Comparison of ENCODE assay signal across 1 cellular context in genomic region chr14:23727566-23728335, GRCh38.
A peak's percentile ranks its signal among the peaks of the same experiment; 100 is the strongest.
TF ChIP-seq lines count a peak whose summit lies in the region.

No MANE protein-coding gene starts in this region.

TF ChIP-seq in HepG2, 621 proteins besides CTCF, POLR2A, EP300 and RAD21 (continued from another document):
- TF ChIP-seq ZNF639 (CRISPR knock-in tag; conservative IDR thresholded peaks at IDR 0.05) (no peak), LBX2 (CRISPR knock-in tag; IDR thresholded peaks at IDR 0.05; ENCODE audit: borderline replicate concordance) (no peak), SP4 (CRISPR knock-in tag; IDR thresholded peaks at IDR 0.05) (no peak), ZNF274 (CRISPR knock-in tag; IDR thresholded peaks at IDR 0.05) (no peak), HDAC2 (CRISPR knock-in tag; IDR thresholded peaks at IDR 0.05) (no peak), GZF1 (CRISPR knock-in tag; IDR thresholded peaks at IDR 0.05) (no peak), ZFP37 (CRISPR knock-in tag; IDR thresholded peaks at IDR 0.05; ENCODE audit: borderline replicate concordance) (no peak), KDM4B (CRISPR knock-in tag; IDR thresholded peaks at IDR 0.05) (no peak), IRX3 (CRISPR knock-in tag; IDR thresholded peaks at IDR 0.05; ENCODE audit: borderline replicate concordance, low read depth) (no peak), BORCS8-MEF2B (CRISPR knock-in tag; IDR thresholded peaks at IDR 0.05) (no peak), GATAD2A (CRISPR knock-in tag; IDR thresholded peaks at IDR 0.05) (peak; percentile 42; the same call in 1 of the 2 replicates), RARA (CRISPR knock-in tag; IDR thresholded peaks at IDR 0.05) (peak; percentile 24; the same call in 1 of the 2 replicates), DMAP1 (CRISPR knock-in tag; IDR thresholded peaks at IDR 0.05) (no peak), PRDM10 (CRISPR knock-in tag; IDR thresholded peaks at IDR 0.05; ENCODE audit: low read depth) (no peak; the same call in 1 of the 2 replicates), NCOA1 (CRISPR knock-in tag; IDR thresholded peaks at IDR 0.05) (no peak), SAP130 (CRISPR knock-in tag; IDR thresholded peaks at IDR 0.05; ENCODE audit: low read depth) (no peak), ZNF20 (CRISPR knock-in tag; IDR thresholded peaks at IDR 0.05) (no peak), MIXL1 (CRISPR knock-in tag; IDR thresholded peaks at IDR 0.05) (0 out of 2 replicates have a peak, but pooled peaks have one; percentile 37), ZNF17 (CRISPR knock-in tag; IDR thresholded peaks at IDR 0.05) (no peak), TOPORS (CRISPR knock-in tag; IDR thresholded peaks at IDR 0.05) (no peak), U2AF1 (optimal IDR thresholded peaks at IDR 0.05; ENCODE audit: low read depth, low read length) (no peak), STAT6 (CRISPR knock-in tag; IDR thresholded peaks at IDR 0.05; ENCODE audit: borderline replicate concordance) (no peak), ZNF567 (CRISPR knock-in tag; IDR thresholded peaks at IDR 0.05; ENCODE audit: borderline replicate concordance) (no peak), ZNF362 (CRISPR knock-in tag; IDR thresholded peaks at IDR 0.05; ENCODE audit: borderline replicate concordance) (no peak), ZNF160 (CRISPR knock-in tag; IDR thresholded peaks at IDR 0.05) (no peak), ZNF614 (CRISPR knock-in tag; IDR thresholded peaks at IDR 0.05; ENCODE audit: borderline replicate concordance) (peak; percentile 60; the same call in 1 of the 2 replicates), BCL3 (CRISPR knock-in tag; IDR thresholded peaks at IDR 0.05) (peak; percentile 15; the same call in 1 of the 2 replicates), EHMT2 (IDR thresholded peaks at IDR 0.05; ENCODE audit: borderline replicate concordance, low read depth, low read length) (no peak), ZNF891 (CRISPR knock-in tag; IDR thresholded peaks at IDR 0.05) (no peak), ZNF616 (CRISPR knock-in tag; IDR thresholded peaks at IDR 0.05; ENCODE audit: low read depth) (no peak), ZNF749 (CRISPR knock-in tag; IDR thresholded peaks at IDR 0.05; ENCODE audit: borderline replicate concordance) (no peak), ZNF841 (CRISPR knock-in tag; IDR thresholded peaks at IDR 0.05; ENCODE audit: borderline replicate concordance) (no peak), ZNF180 (CRISPR knock-in tag; IDR thresholded peaks at IDR 0.05; ENCODE audit: borderline replicate concordance, low read depth) (no peak), ARNT (IDR thresholded peaks at IDR 0.05) (no peak), KDM1A (CRISPR knock-in tag; IDR thresholded peaks at IDR 0.05) (no peak), ERF (CRISPR knock-in tag; IDR thresholded peaks at IDR 0.05) (peak; percentile 49; the same call in 1 of the 2 replicates), ONECUT2 (CRISPR knock-in tag; IDR thresholded peaks at IDR 0.05) (no peak), SP140L (CRISPR knock-in tag; IDR thresholded peaks at IDR 0.05; ENCODE audit: borderline replicate concordance) (no peak), FOSL2 (CRISPR knock-in tag; IDR thresholded peaks at IDR 0.05) (peak; percentile 79), MED8 (CRISPR knock-in tag; IDR thresholded peaks at IDR 0.05; ENCODE audit: insufficient replicate concordance) (no peak), ZSCAN29 (CRISPR knock-in tag; conservative IDR thresholded peaks at IDR 0.05) (no peak), ZNF121 (CRISPR knock-in tag; IDR thresholded peaks at IDR 0.05) (0 out of 2 replicates have a peak, but pooled peaks have one; percentile 11), ZNF234 (CRISPR knock-in tag; conservative IDR thresholded peaks at IDR 0.05) (no peak), HNRNPUL1 (IDR thresholded peaks at IDR 0.05; ENCODE audit: low read depth, low read length) (no peak), SATB2 (CRISPR knock-in tag; IDR thresholded peaks at IDR 0.05) (no peak), KDM5B (CRISPR knock-in tag; IDR thresholded peaks at IDR 0.05; ENCODE audit: borderline replicate concordance) (no peak), NR0B2 (CRISPR knock-in tag; IDR thresholded peaks at IDR 0.05) (no peak), PLSCR1 (CRISPR knock-in tag; IDR thresholded peaks at IDR 0.05; ENCODE audit: borderline replicate concordance) (no peak), ZIK1 (CRISPR knock-in tag; IDR thresholded peaks at IDR 0.05; ENCODE audit: borderline replicate concordance, low read depth) (no peak), PAWR (CRISPR knock-in tag; IDR thresholded peaks at IDR 0.05; ENCODE audit: borderline replicate concordance) (no peak), SKI (IDR thresholded peaks at IDR 0.05; ENCODE audit: partially characterized antibody) (no peak), NAIF1 (CRISPR knock-in tag; IDR thresholded peaks at IDR 0.05; ENCODE audit: borderline replicate concordance) (no peak), NFKB2 (CRISPR knock-in tag; IDR thresholded peaks at IDR 0.05; ENCODE audit: borderline replicate concordance) (no peak), TCF7L2 (IDR thresholded peaks at IDR 0.05; ENCODE audit: low read depth, low read length) (no peak), MEF2D (CRISPR knock-in tag; IDR thresholded peaks at IDR 0.05) (0 out of 2 replicates have a peak, but pooled peaks have one; percentile 35), CCDC6 (CRISPR knock-in tag; IDR thresholded peaks at IDR 0.05) (no peak), JARID2 (CRISPR knock-in tag; IDR thresholded peaks at IDR 0.05; ENCODE audit: insufficient replicate concordance) (no peak), ZNF280B (CRISPR knock-in tag; IDR thresholded peaks at IDR 0.05; ENCODE audit: borderline replicate concordance) (no peak), ZMAT3 (CRISPR knock-in tag; conservative IDR thresholded peaks at IDR 0.05) (no peak), SIX4 (CRISPR knock-in tag; IDR thresholded peaks at IDR 0.05) (no peak), ZNF33B (CRISPR knock-in tag; IDR thresholded peaks at IDR 0.05) (peak; percentile 88; the same call in 1 of the 2 replicates), TAF1 (CRISPR knock-in tag; IDR thresholded peaks at IDR 0.05) (no peak), ZNF205 (CRISPR knock-in tag; IDR thresholded peaks at IDR 0.05) (0 out of 2 replicates have a peak, but pooled peaks have one; percentile 38)
